8 cellular contexts compared by ENCODE assay signal in genomic region chr17:81683208-81683583, GRCh38. TPM values are rescaled to one million over a fixed set of nuclear protein-coding genes. Genes with fewer than 3 reads are reported as not detected.
DNase-seq lines count a peak whose midpoint lies in the region; ATAC-seq and TF ChIP-seq lines count a peak whose summit lies in the region.

No MANE protein-coding gene starts in this region.

- peaks cover 18% of the 10 kb centered on the region for H3K36me3 ChIP-seq in CD8-positive, alpha-beta memory T cell (ENCODE audit: insufficient read depth, low read length)
- peaks cover 10% of the 10 kb centered on the region for H3K36me3 ChIP-seq in OCI-LY3 (replicated peaks; ENCODE audit: low read depth, low read length)
- H3K36me3 ChIP-seq in neuronal stem cell (replicated peaks in 1 of 2; ENCODE audit: control insufficient read depth in 2 of 2, insufficient read depth in 2 of 2, low read length in 2 of 2), result peaks cover 20 to 57% of the 10 kb centered on the region in 2 donors

- H2BK12ac ChIP-seq in neuronal stem cell (ENCODE audit: low read length), result peak overlapping the region; percentile 85

- H3K4me3 ChIP-seq in CD8-positive, alpha-beta memory T cell (ENCODE audit: low read length), result peak overlapping the region; percentile 95
- H3K4me3 ChIP-seq in OCI-LY3 (ENCODE audit: low read length) (peak overlapping the region; percentile 87), epithelial cell of proximal tubule (ENCODE audit: low read depth, low read length) (peak overlapping the region; percentile 96), neuronal stem cell (ENCODE audit: low read length in 2 of 2) (peak overlapping the region; percentile 84 to 97)

- ATAC-seq in GM21723 (IDR thresholded peaks at IDR 0.05; ENCODE audit: unreplicated experiment), result peak; percentile 27

- H2BK120ac ChIP-seq in neuronal stem cell (ENCODE audit: low read depth, low read length), result peak overlapping the region; percentile 48

- peak overlapping the region; percentile 82 for H2BK15ac ChIP-seq in neuronal stem cell (ENCODE audit: low read length)

- no peaks in the 10 kb centered on the region for H3K9me3 Mint-ChIP-seq in CD8-positive, alpha-beta memory T cell

- no CpG with 5 or more reads among the region's 37 CpGs for WGBS in neuronal stem cell (ENCODE audit: extremely low coverage in 2 of 2, insufficient read length in 2 of 2, insufficient replicate concordance in 1 of 2), 2 donors

- POLR2A ChIA-PET in CD8-positive, alpha-beta memory T cell (lab: Charles Lee), result interaction anchor here (0.5 to 3.9 kb wide), 17 partner anchors 8 to 1845 kb away, joined by 3 to 38 read pairs (median 4); partner anchors contain the start of genes CCDC137, FN3KRP, MCRIP1 and MRPL12

- H3K4me3 Mint-ChIP-seq in CD8-positive, alpha-beta memory T cell, result peak overlapping the region; percentile 92 to 99 (median 97)

- peak overlapping the region; percentile 73 for H3K14ac ChIP-seq in neuronal stem cell (ENCODE audit: low read length)

- H3K27me3 ChIP-seq in CD8-positive, alpha-beta memory T cell (ENCODE audit: insufficient read depth, low read length, poor library complexity, severe bottlenecking), result no peaks in the 10 kb centered on the region
- H3K27me3 ChIP-seq in OCI-LY3 (ENCODE audit: low read depth, low read length) (no peaks in the 10 kb centered on the region), neuronal stem cell (ENCODE audit: control insufficient read depth in 3 of 3, insufficient read depth in 3 of 3, low read depth in 1 of 3, low read length in 3 of 3) (no peaks in the 10 kb centered on the region)

- peak overlapping the region; percentile 94 for H3K23ac ChIP-seq in neuronal stem cell (ENCODE audit: low read depth, low read length, poor library complexity)

- peaks cover 28% of the 10 kb centered on the region for H3K79me1 ChIP-seq in neuronal stem cell (ENCODE audit: low read depth, low read length)

- no peaks in the 10 kb centered on the region for H3K9me3 ChIP-seq in CD8-positive, alpha-beta memory T cell (ENCODE audit: low read length)
- no peaks in the 10 kb centered on the region for H3K9me3 ChIP-seq in OCI-LY3 (ENCODE audit: insufficient read depth, low read length)
- peaks cover 0 to 2% of the 10 kb centered on the region in 2 donors for H3K9me3 ChIP-seq in neuronal stem cell (replicated peaks in 1 of 2; ENCODE audit: control insufficient read depth in 2 of 2, insufficient read depth in 1 of 2, low read depth in 1 of 2, low read length in 2 of 2)

- H2AK5ac ChIP-seq in neuronal stem cell (ENCODE audit: low read depth, low read length), result peak overlapping the region; percentile 5

- H3K18ac ChIP-seq in neuronal stem cell (ENCODE audit: low read length), result peak overlapping the region; percentile 98

- TF ChIP-seq CTCF in OCI-LY3 (IDR thresholded peaks at IDR 0.05; ENCODE audit: low read depth, low read length), result no peak
- no peak for TF ChIP-seq CTCF in epithelial cell of proximal tubule (conservative IDR thresholded peaks at IDR 0.05; ENCODE audit: low read depth, low read length)

- no peak for DNase-seq in CD8-positive, alpha-beta memory T cell
- DNase-seq in epithelial cell of proximal tubule (ENCODE audit: low read depth) (no peak), neuronal stem cell (ENCODE audit: low spot score) (no peak), COR-L47 (lab: John Stamatoyannopoulos, UW) (no peak), NCI-H1694 (lab: John Stamatoyannopoulos, UW) (no peak), NCI-H1048 (lab: John Stamatoyannopoulos, UW) (no peak)

- H3K79me2 ChIP-seq in OCI-LY3 (ENCODE audit: low read length), result peaks cover 56% of the 10 kb centered on the region

- H2AFZ ChIP-seq in OCI-LY3 (ENCODE audit: low read depth, low read length), result 0 out of 2 replicates have a peak overlapping the region, but pooled peaks have one; percentile 10
- peak overlapping the region; percentile 89 for H2AFZ ChIP-seq in neuronal stem cell (ENCODE audit: low read length)

- peak overlapping the region; percentile 97 for H3K4me2 ChIP-seq in OCI-LY3 (ENCODE audit: low read length)
- peak overlapping the region; percentile 72 for H3K4me2 ChIP-seq in neuronal stem cell (ENCODE audit: insufficient read depth, low read length, poor library complexity, severe bottlenecking)

- H4K20me1 ChIP-seq in OCI-LY3 (ENCODE audit: insufficient read depth, low read length), result 0 out of 2 replicates have a peak, but pooled peaks cover 6% of the 10 kb centered on the region

- H3K27ac Mint-ChIP-seq in CD8-positive, alpha-beta memory T cell, result peak overlapping the region in 7 of 8 donors; percentile 63 to 99 (median 80)

- no peak overlapping the region for H4K91ac ChIP-seq in neuronal stem cell (ENCODE audit: low read depth, low read length, poor library complexity)

- CTCF ChIA-PET in CD8-positive, alpha-beta memory T cell (lab: Charles Lee), result interaction anchor here (1.0 to 2.9 kb wide), 3 partner anchors 10 to 171 kb away, joined by 3 to 12 read pairs (median 4); partner anchors contain the start of gene MRPL12

- peak overlapping the region; percentile 8 for H4K8ac ChIP-seq in neuronal stem cell (ENCODE audit: low read depth, low read length)

- H3K4me1 ChIP-seq in CD8-positive, alpha-beta memory T cell (ENCODE audit: insufficient read depth, low read length), result peaks cover 28% of the 10 kb centered on the region
- peaks cover 18% of the 10 kb centered on the region for H3K4me1 ChIP-seq in OCI-LY3 (ENCODE audit: low read length)
- H3K4me1 ChIP-seq in neuronal stem cell (ENCODE audit: control insufficient read depth in 2 of 2, insufficient read depth in 1 of 2, low read depth in 1 of 2, low read length in 2 of 2), result peaks cover 9 to 14% of the 10 kb centered on the region in 2 donors

- H3K9ac ChIP-seq in OCI-LY3 (ENCODE audit: low read length) (peak overlapping the region; percentile 81), neuronal stem cell (ENCODE audit: low read depth, low read length, poor library complexity) (peak overlapping the region; percentile 99)

- peaks cover 0 to 49% (median 4%) of the 10 kb centered on the region in 3 donors for H3K36me3 Mint-ChIP-seq in CD8-positive, alpha-beta memory T cell

- H3K4ac ChIP-seq in neuronal stem cell (ENCODE audit: low read length), result no peak overlapping the region

- peaks cover 25 to 44% (median 28%) of the 10 kb centered on the region in 3 donors for H3K4me1 Mint-ChIP-seq in CD8-positive, alpha-beta memory T cell

- H3K27ac ChIP-seq in CD8-positive, alpha-beta memory T cell (ENCODE audit: low read depth, low read length), result peak overlapping the region; percentile 58
- peak overlapping the region; percentile 38 for H3K27ac ChIP-seq in OCI-LY3 (ENCODE audit: low read length)
- H3K27ac ChIP-seq in neuronal stem cell (replicated peaks; ENCODE audit: low read length), result no peak overlapping the region

- H2BK5ac ChIP-seq in neuronal stem cell (ENCODE audit: low read length), result peak overlapping the region; percentile 85

- peaks cover 0 to 3% of the 10 kb centered on the region in 2 donors for H3K27me3 Mint-ChIP-seq in CD8-positive, alpha-beta memory T cell

RNA-seq across cellular contexts. Expression of gene ARL16, which starts 0.4 kb away (rescaled TPM):
- total RNA-seq in CD8-positive, alpha-beta memory T cell, result 10 to 100 TPM; 16.3 to 19.7 TPM
- 33.0 TPM for polyA plus RNA-seq in CD8-positive, alpha-beta memory T cell
- total RNA-seq in epithelial cell of proximal tubule, result 43.5 and 59.0 TPM in 2 replicates
- 41.9 TPM for polyA plus RNA-seq in neuronal stem cell (2013, experiment 1 of 2)
- polyA plus RNA-seq in neuronal stem cell (2013, experiment 2 of 2), result 43.1 TPM

RNA-seq across cellular contexts. Expression of gene HGS, which starts 0.6 kb away (rescaled TPM):
- total RNA-seq in CD8-positive, alpha-beta memory T cell, result 100 to 1,000 TPM; 122 to 135 TPM
- 36.7 TPM for polyA plus RNA-seq in CD8-positive, alpha-beta memory T cell
- total RNA-seq in epithelial cell of proximal tubule, result 122 and 144 TPM in 2 replicates
- 33.9 TPM for polyA plus RNA-seq in neuronal stem cell (2013, experiment 1 of 2)
- polyA plus RNA-seq in neuronal stem cell (2013, experiment 2 of 2), result 31.7 TPM

RNA-seq across cellular contexts. Expression of gene CCDC137, which starts 16.7 kb away (rescaled TPM):
- 10 to 100 TPM; 68.6 to 70.7 TPM for total RNA-seq in CD8-positive, alpha-beta memory T cell
- polyA plus RNA-seq in CD8-positive, alpha-beta memory T cell, result 22.2 TPM
- total RNA-seq in epithelial cell of proximal tubule, result 32.7 and 33.2 TPM in 2 replicates
- 19.1 TPM for polyA plus RNA-seq in neuronal stem cell (2013, experiment 1 of 2)
- polyA plus RNA-seq in neuronal stem cell (2013, experiment 2 of 2), result 19.1 TPM

RNA-seq across cellular contexts. Expression of gene OXLD1, which starts 16.8 kb away (rescaled TPM):
- 10 to 100 TPM; 50.8 to 55.7 TPM for total RNA-seq in CD8-positive, alpha-beta memory T cell
- 78.9 TPM for polyA plus RNA-seq in CD8-positive, alpha-beta memory T cell
- total RNA-seq in epithelial cell of proximal tubule, result 24.4 and 30.6 TPM in 2 replicates
- 26.1 TPM for polyA plus RNA-seq in neuronal stem cell (2013, experiment 1 of 2)
- 25.4 TPM for polyA plus RNA-seq in neuronal stem cell (2013, experiment 2 of 2)

RNA-seq across cellular contexts. Expression of gene MRPL12, which starts 20.0 kb away (rescaled TPM):
- total RNA-seq in CD8-positive, alpha-beta memory T cell, result 100 to 1,000 TPM; 246 to 255 TPM
- polyA plus RNA-seq in CD8-positive, alpha-beta memory T cell, result 53.6 TPM
- total RNA-seq in epithelial cell of proximal tubule, result 127 and 218 TPM in 2 replicates
- polyA plus RNA-seq in neuronal stem cell (2013, experiment 1 of 2), result 75.2 TPM
- polyA plus RNA-seq in neuronal stem cell (2013, experiment 2 of 2), result 73.4 TPM
